In the genomic region with DNA sequence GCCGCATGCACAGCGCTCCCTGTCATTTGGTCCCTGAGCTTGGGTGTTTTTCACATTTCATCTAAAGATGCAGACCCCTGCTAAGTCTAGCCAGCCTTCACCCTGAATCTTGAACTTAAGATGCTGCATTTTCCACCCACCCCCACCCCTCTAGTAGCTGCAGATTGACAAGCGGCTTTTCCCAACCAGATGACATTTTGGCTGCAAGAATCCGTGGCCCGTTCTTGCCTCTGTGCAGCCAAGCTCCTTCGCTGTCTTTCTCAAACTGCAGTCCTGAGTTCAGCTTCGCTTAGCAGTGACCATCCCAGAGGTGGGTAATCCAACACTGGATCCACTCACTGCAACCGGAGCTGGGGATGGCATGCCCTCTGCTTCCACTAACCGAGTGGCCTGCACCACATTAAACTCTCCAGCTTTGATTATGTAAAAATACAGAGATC, we compare ENCODE assay signal across 8 cellular contexts. TPM values are rescaled to one million over a fixed set of nuclear protein-coding genes. Genes with fewer than 3 reads are reported as not detected.
DNase-seq lines count a peak whose midpoint lies in the region; ATAC-seq and TF ChIP-seq lines count a peak whose summit lies in the region.

No MANE protein-coding gene starts in this region.

- TF ChIP-seq CTCF in gastroesophageal sphincter (IDR thresholded peaks at IDR 0.05), result no peak

- H3K27ac Mint-ChIP-seq in T-helper 17 cell, result no peak overlapping the region

- H3K27ac ChIP-seq in GM23248 (peak overlapping the region; percentile 54), gastroesophageal sphincter (peak overlapping the region; percentile 76 to 97 (median 87)), rectal smooth muscle tissue (ENCODE audit: low read depth, low read length) (peak overlapping the region; percentile 75)

- no peaks in the 10 kb centered on the region for H3K9me3 ChIP-seq in GM23248 (ENCODE audit: low read depth)
- H3K9me3 ChIP-seq in T-helper 17 cell (ENCODE audit: control insufficient read depth, low read length, poor library complexity, severe bottlenecking), result no peaks in the 10 kb centered on the region
- H3K9me3 ChIP-seq in gastroesophageal sphincter, result no peaks in the 10 kb centered on the region

- peaks cover 7% of the 10 kb centered on the region for H3K4me1 Mint-ChIP-seq in T-helper 17 cell

- peaks cover 2% of the 10 kb centered on the region for H3K36me3 Mint-ChIP-seq in T-helper 17 cell (ENCODE audit: low read depth)

- no peaks in the 10 kb centered on the region for H3K9me2 ChIP-seq in GM23248 (ENCODE audit: insufficient read depth)

- H2AFZ ChIP-seq in GM23248, result peak overlapping the region; percentile 92

- H3K4me3 Mint-ChIP-seq in T-helper 17 cell, result peak overlapping the region; percentile 69

- H3K27me3 ChIP-seq in GM23248 (replicated peaks; ENCODE audit: insufficient read depth) (no peaks in the 10 kb centered on the region), gastroesophageal sphincter (no peaks in the 10 kb centered on the region), rectal smooth muscle tissue (ENCODE audit: control insufficient read depth, insufficient read depth, low read length) (no peaks in the 10 kb centered on the region)

- H3K36me3 ChIP-seq in GM23248 (ENCODE audit: low read depth) (no peaks in the 10 kb centered on the region), gastroesophageal sphincter (peaks cover 0 to 9% of the 10 kb centered on the region in 2 donors), rectal smooth muscle tissue (ENCODE audit: control insufficient read depth, insufficient read depth, low read length) (no peaks in the 10 kb centered on the region)

- H3F3A ChIP-seq in GM23248 (ENCODE audit: insufficient read depth), result peaks cover 18% of the 10 kb centered on the region

- DNase-seq in GM23248, result peak; percentile 41
- no peak for DNase-seq in T-helper 17 cell
- DNase-seq in NCI-H226, result no peak
- no peak for DNase-seq in NCI-H2196 treated with DMSO at 0.1 percent for 48 hours (lab: John Stamatoyannopoulos, UW; ENCODE audit: unreplicated experiment)
- DNase-seq in activated effector memory CD4-positive, alpha-beta T cell treated with Interleukin-2 at 50 U/mL for 16 hours, result no peak

- TF ChIP-seq EP300 in gastroesophageal sphincter (IDR thresholded peaks at IDR 0.05), result no peak

- H3K4me3 ChIP-seq in GM23248 (peak overlapping the region; percentile 71), gastroesophageal sphincter (peak overlapping the region; percentile 19 to 78), rectal smooth muscle tissue (ENCODE audit: low read length) (peak overlapping the region; percentile 43)

- H3K4me2 ChIP-seq in GM23248 (ENCODE audit: unreplicated experiment), result peak overlapping the region; percentile 86

- no peaks in the 10 kb centered on the region for H4K20me1 ChIP-seq in GM23248 (ENCODE audit: insufficient read depth)

- H3K9ac ChIP-seq in GM23248 (peak overlapping the region; percentile 83), rectal smooth muscle tissue (ENCODE audit: low read length) (no peak overlapping the region)

- H3K79me2 ChIP-seq in GM23248 (ENCODE audit: insufficient read depth), result peaks cover 34% of the 10 kb centered on the region

- no peak for TF ChIP-seq POLR2A in gastroesophageal sphincter (IDR thresholded peaks at IDR 0.05)

- H3K4me1 ChIP-seq in GM23248 (ENCODE audit: insufficient read depth) (peaks cover 38% of the 10 kb centered on the region), gastroesophageal sphincter (peaks cover 0 to 45% (median 13%) of the 10 kb centered on the region in 3 donors), rectal smooth muscle tissue (ENCODE audit: control insufficient read depth, insufficient read depth, low read length) (peaks cover 18% of the 10 kb centered on the region)

- ATAC-seq in T-helper 17 cell, result no peak
- no peak for ATAC-seq in gastroesophageal sphincter
- ATAC-seq in HG02642 (IDR thresholded peaks at IDR 0.05; ENCODE audit: poor library complexity, unreplicated experiment), result no peak

- WGBS in GM23248 (ENCODE audit: low coverage in 1 of 2, low lambda C conversion rate in 2 of 2, missing lambda C conversion rate in 2 of 2), 2 experiments, result 18 to 27% methylated on average over 8 to 9 of the region's 9 CpGs
- 39 to 60% methylated on average over 1 to 3 of the region's 9 CpGs for WGBS in gastroesophageal sphincter (ENCODE audit: low coverage in 1 of 2), 2 donors

- peaks cover 8% of the 10 kb centered on the region for H3K27me3 Mint-ChIP-seq in T-helper 17 cell

- in situ Hi-C loops in GM23248 (cut with MboI), result no loop called here

RNA-seq across cellular contexts. Expression of gene NFYB, which starts 0.8 kb away (rescaled TPM):
- 31.5 and 42.2 TPM in 2 replicates for total RNA-seq in GM23248 (2014; rRNA removed; shearing (Covaris generic))
- polyA plus RNA-seq in GM23248 (2016; fragmentation: Nextera tagmentation; extraction: Ambion mirVana), result 35.0 and 37.1 TPM in 2 replicates
- 10 to 100 TPM; 11.7 to 13.7 TPM for total RNA-seq in T-helper 17 cell
- 100 to 1,000 TPM in 1 of 4 donors, 10 to 100 TPM in 3; 63.7 to 112 (median 78.7) TPM for total RNA-seq in gastroesophageal sphincter
